In the genomic region with DNA sequence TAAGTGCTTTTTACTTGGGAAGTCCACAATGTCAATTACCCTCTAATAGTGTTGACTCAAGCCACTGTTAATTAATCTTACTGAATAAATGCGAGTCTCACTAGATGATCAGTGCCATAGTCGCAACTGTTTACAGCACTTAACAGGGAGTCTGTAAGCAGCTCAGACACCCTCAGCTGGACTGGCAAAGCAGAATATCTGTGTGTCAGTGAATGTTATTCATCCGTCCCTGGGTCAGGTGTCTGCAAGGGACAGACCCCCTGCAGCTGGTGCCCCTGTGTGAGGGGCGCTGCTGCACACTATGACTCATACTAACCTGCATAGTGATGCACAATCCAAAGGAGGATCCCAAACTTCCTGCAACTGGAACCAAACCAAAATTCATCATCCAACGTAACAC, we compare ENCODE assay signal across 16 cellular contexts.
A peak's percentile ranks its signal among the peaks of the same experiment; 100 is the strongest.
DNase-seq lines count a peak whose midpoint lies in the region; ATAC-seq and TF ChIP-seq lines count a peak whose summit lies in the region.
"Had no signal": no experiment of that assay in that cellular context is flagged by ENCODE, and none has a peak within 500 bp of the region (broad histone marks: within the 10 kb centered on the region; RNA-seq: fewer than 3 reads in every experiment).

No MANE protein-coding gene starts in this region.

- H3K36me3 ChIP-seq in HCT116 (ENCODE audit: control insufficient read depth in 1 of 2, insufficient read depth in 2 of 2, low read length in 2 of 2): no peaks in the 10 kb centered on the region
- H3K36me3 ChIP-seq in left lung: no peaks in the 10 kb centered on the region
- H3K36me3 ChIP-seq: SJCRH30 had no signal

- intact Hi-C loops in HCT116 (cut with micrococcal nuclease): no loop called here
- intact Hi-C loops in left lung (cut with DNase I): no loop called here
- intact Hi-C loops in activated CD8-positive, alpha-beta T cell treated with anti-CD3 and anti-CD28 coated beads for 36 hours (cut with micrococcal nuclease): no loop called here

- no peak overlapping the region for H3K27ac ChIP-seq in HCT116 (ENCODE audit: low read depth, low read length)
- H3K27ac ChIP-seq in left lung: no peak overlapping the region
- no peak overlapping the region for H3K27ac ChIP-seq in caudate nucleus (ENCODE audit: low read depth, low read length)
- H3K27ac ChIP-seq: RWPE1, SJCRH30 had no signal

- CTCF ChIA-PET in HCT116 (lab: Charles Lee): no interaction called here
- CTCF ChIA-PET in activated CD8-positive, alpha-beta T cell treated with anti-CD3 and anti-CD28 coated beads for 36 hours (lab: Charles Lee): no interaction called here

- POLR2A ChIA-PET in HCT116 (lab: Charles Lee): no interaction called here
- POLR2A ChIA-PET in activated CD8-positive, alpha-beta T cell treated with anti-CD3 and anti-CD28 coated beads for 36 hours (lab: Charles Lee): no interaction called here

- H3K27me3 ChIP-seq in HCT116 (ENCODE audit: insufficient read depth, low read length) (no peaks in the 10 kb centered on the region), left lung (no peaks in the 10 kb centered on the region)

- H3K4me1 ChIP-seq in HCT116 (ENCODE audit: control insufficient read depth in 1 of 2, insufficient read depth in 2 of 2, low read length in 2 of 2) (peaks cover 11 to 22% of the 10 kb centered on the region in 2 experiments), left lung (no peaks in the 10 kb centered on the region)
- H3K4me1 ChIP-seq: SJCRH30 had no signal

- H4K20me1 ChIP-seq in HCT116 (ENCODE audit: insufficient read depth): no peaks in the 10 kb centered on the region

- H3K36me3 Mint-ChIP-seq in activated T-cell treated with anti-CD3 and anti-CD28 coated beads, Interleukin-2, amount 50 U/mL, for 24 hours (ENCODE audit: low read depth): no peaks in the 10 kb centered on the region
- no peaks in the 10 kb centered on the region for H3K36me3 Mint-ChIP-seq in activated CD8-positive, alpha-beta T cell treated with anti-CD3 and anti-CD28 coated beads for 36 hours (ENCODE audit: low read depth)

- H3K27me3 Mint-ChIP-seq in activated T-cell treated with anti-CD3 and anti-CD28 coated beads, Interleukin-2, amount 50 U/mL, for 24 hours: no peaks in the 10 kb centered on the region
- H3K27me3 Mint-ChIP-seq in activated CD8-positive, alpha-beta T cell treated with anti-CD3 and anti-CD28 coated beads for 36 hours: no peaks in the 10 kb centered on the region
- H3K27me3 Mint-ChIP-seq: CD4-positive, alpha-beta T cell had no signal

- ATAC-seq in HCT116 (no peak), left lung (peak; percentile 54)
- ATAC-seq in activated CD8-positive, alpha-beta T cell treated with anti-CD3 and anti-CD28 coated beads for 36 hours: no peak
- ATAC-seq: GM12878, HepG2 had no signal

- no peaks in the 10 kb centered on the region for H3K4me1 Mint-ChIP-seq in activated T-cell treated with anti-CD3 and anti-CD28 coated beads, Interleukin-2, amount 50 U/mL, for 24 hours (ENCODE audit: low read depth)
- no peaks in the 10 kb centered on the region for H3K4me1 Mint-ChIP-seq in activated CD8-positive, alpha-beta T cell treated with anti-CD3 and anti-CD28 coated beads for 36 hours (ENCODE audit: low read depth)

- H2AFZ ChIP-seq in HCT116 (ENCODE audit: low read depth, low read length, poor library complexity, severe bottlenecking): no peak overlapping the region

- H3K27ac Mint-ChIP-seq in activated T-cell treated with anti-CD3 and anti-CD28 coated beads, Interleukin-2, amount 50 U/mL, for 24 hours: no peak overlapping the region
- no peak overlapping the region for H3K27ac Mint-ChIP-seq in activated CD8-positive, alpha-beta T cell treated with anti-CD3 and anti-CD28 coated beads for 36 hours
- H3K27ac Mint-ChIP-seq: CD4-positive, alpha-beta T cell had no signal

- DNase-seq in HCT116 (ENCODE audit: low read depth, low spot score) (no peak), NCI-H1417 treated with DMSO at 0.1 percent for 48 hours (lab: John Stamatoyannopoulos, UW) (peak; percentile 66), NCI-H748 (lab: John Stamatoyannopoulos, UW; ENCODE audit: unreplicated experiment) (peak; percentile 84), left lung (peak in 1 of 2 donors; percentile 28), caudate nucleus (lab: John Stamatoyannopoulos, UW) (no peak)
- no peak for DNase-seq in activated T-cell treated with anti-CD3 and anti-CD28 coated beads, Interleukin-2, amount 50 U/mL, for 24 hours
- no peak for DNase-seq in activated CD8-positive, alpha-beta T cell treated with anti-CD3 and anti-CD28 coated beads for 36 hours
- DNase-seq: ACHN; CD4-positive, alpha-beta T cell; Karpas-422; MM.1S; NCI-H446; SJCRH30 had no signal

- H3K4me2 ChIP-seq in HCT116 (ENCODE audit: low read length): no peak overlapping the region

- RAD21 ChIA-PET in HCT116 (lab: Charles Lee; ENCODE audit: low non-redundant PET in 1 of 2, low total read pairs in 2 of 2, uncharacterized antibody in 2 of 2, unreplicated experiment in 2 of 2): no interaction called here

- H3K9me2 ChIP-seq in HCT116 (ENCODE audit: insufficient read depth): no peaks in the 10 kb centered on the region

- TF ChIP-seq RAD21 in HCT116 (IDR thresholded peaks at IDR 0.05; ENCODE audit: low read depth): no peak

- H3K4me3 ChIP-seq in HCT116 (replicated peaks in 1 of 2; ENCODE audit: low read depth in 1 of 2, low read length in 2 of 2) (no peak overlapping the region), left lung (no peak overlapping the region)
- H3K4me3 ChIP-seq: GM12878, SJCRH30 had no signal

- no TSS peak for BruUV-seq in HCT116 (replicated peaks; lab: Mats Ljungman, UMichigan)

- no peak overlapping the region for H3K9ac ChIP-seq in HCT116 (ENCODE audit: low read length)

- no peaks in the 10 kb centered on the region for H3K9me3 Mint-ChIP-seq in activated T-cell treated with anti-CD3 and anti-CD28 coated beads, Interleukin-2, amount 50 U/mL, for 24 hours
- no peaks in the 10 kb centered on the region for H3K9me3 Mint-ChIP-seq in activated CD8-positive, alpha-beta T cell treated with anti-CD3 and anti-CD28 coated beads for 36 hours
- H3K9me3 Mint-ChIP-seq: CD4-positive, alpha-beta T cell had no signal

- TF ChIP-seq POLR2A in HCT116 (IDR thresholded peaks at IDR 0.05; ENCODE audit: borderline replicate concordance, extremely low read depth, insufficient read depth, insufficient read length): no peak

- no peak overlapping the region for H3K4me3 Mint-ChIP-seq in activated T-cell treated with anti-CD3 and anti-CD28 coated beads, Interleukin-2, amount 50 U/mL, for 24 hours
- H3K4me3 Mint-ChIP-seq in activated CD8-positive, alpha-beta T cell treated with anti-CD3 and anti-CD28 coated beads for 36 hours: no peak overlapping the region
- H3K4me3 Mint-ChIP-seq: CD4-positive, alpha-beta T cell had no signal

- TF ChIP-seq CTCF in HCT116 (IDR thresholded peaks at IDR 0.05 in 2 of 3, conservative IDR thresholded peaks at IDR 0.05 in 1 of 3; ENCODE audit: borderline replicate concordance in 1 of 3, insufficient read depth in 1 of 3, low read depth in 2 of 3, low read length in 2 of 3): no peak
- no peak for TF ChIP-seq CTCF in left lung (IDR thresholded peaks at IDR 0.05)
- no peak for TF ChIP-seq CTCF in activated CD8-positive, alpha-beta T cell treated with anti-CD3 and anti-CD28 coated beads for 36 hours (IDR thresholded peaks at IDR 0.05)

- no peaks in the 10 kb centered on the region for H3K79me2 ChIP-seq in HCT116 (ENCODE audit: insufficient read depth, low read length)

- no peaks in the 10 kb centered on the region for H3K9me3 ChIP-seq in HCT116 (ENCODE audit: control insufficient read depth in 1 of 2, insufficient read depth in 1 of 2, low read depth in 1 of 2, low read length in 2 of 2)
- no peaks in the 10 kb centered on the region for H3K9me3 ChIP-seq in left lung
- H3K9me3 ChIP-seq: SJCRH30 had no signal

TF ChIP-seq in HCT116, 20 proteins besides CTCF, POLR2A, EP300 and RAD21:
- TF ChIP-seq MAX (IDR thresholded peaks at IDR 0.05) (no peak), JUND (IDR thresholded peaks at IDR 0.05) (0 out of 2 replicates have a peak, but pooled peaks have one; percentile 13), FOSL1 (IDR thresholded peaks at IDR 0.05; ENCODE audit: low read depth) (0 out of 2 replicates have a peak, but pooled peaks have one; percentile 11)

Comparison
In these comparisons a context has a peak if more than half of its experiments do, and no peak if none do; other contexts are left out.
1. DNase-seq: peak in NCI-H1417 treated with DMSO at 0.1 percent for 48 hours (single experiment) and NCI-H748 (single experiment); none in HCT116 (single experiment), caudate nucleus (0 of 61), activated T-cell treated with anti-CD3 and anti-CD28 coated beads, Interleukin-2, amount 50 U/mL, for 24 hours (single experiment) and activated CD8-positive, alpha-beta T cell treated with anti-CD3 and anti-CD28 coated beads for 36 hours (single experiment).